ENCODE assay signal across 19 cellular contexts in genomic region chr16:49489686-49490320, GRCh38.
A peak's percentile ranks its signal among the peaks of the same experiment; 100 is the strongest.
DNase-seq lines count a peak whose midpoint lies in the region; ATAC-seq and TF ChIP-seq lines count a peak whose summit lies in the region.
"Had no signal": no experiment of that assay in that cellular context is flagged by ENCODE, and none has a peak within 500 bp of the region (broad histone marks: within the 10 kb centered on the region; RNA-seq: fewer than 3 reads in every experiment).

No MANE protein-coding gene starts in this region.

- TF ChIP-seq CTCF in GM12873 (IDR thresholded peaks at IDR 0.05; ENCODE audit: insufficient read depth, low read depth, low read length, missing control alignments) = peak; percentile 32
- TF ChIP-seq CTCF in OCI-LY1 (IDR thresholded peaks at IDR 0.05; ENCODE audit: low read length) = 0 out of 2 replicates have a peak, but pooled peaks have one; percentile 13
- no peak for TF ChIP-seq CTCF in neural progenitor cell (IDR thresholded peaks at IDR 0.05)
- no peak for TF ChIP-seq CTCF in GM13976 (IDR thresholded peaks at IDR 0.05; ENCODE audit: borderline replicate concordance, control extremely low read depth, extremely low read depth, insufficient read depth, missing control alignments)
- TF ChIP-seq CTCF in PC-3 (conservative IDR thresholded peaks at IDR 0.05; ENCODE audit: low read depth, low read length) = no peak

- H3K9me3 Mint-ChIP-seq in neural progenitor cell (peaks cover 4% of the 10 kb centered on the region), immature natural killer cell (no peaks in the 10 kb centered on the region)
- H3K9me3 Mint-ChIP-seq: activated naive CD4-positive, alpha-beta T cell treated with anti-CD3 and anti-CD28 coated beads, Interleukin-2, amount 50 U/mL, for 24 hours; GM23338 had no signal

- H3K36me3 Mint-ChIP-seq in neural progenitor cell (peaks cover 27% of the 10 kb centered on the region), immature natural killer cell (no peaks in the 10 kb centered on the region)
- H3K36me3 Mint-ChIP-seq: activated naive CD4-positive, alpha-beta T cell treated with anti-CD3 and anti-CD28 coated beads, Interleukin-2, amount 50 U/mL, for 24 hours had no signal

- H3K36me3 ChIP-seq in OCI-LY1 (ENCODE audit: insufficient read depth, low read length) (no peaks in the 10 kb centered on the region), neural progenitor cell (no peaks in the 10 kb centered on the region), PC-3 (ENCODE audit: low read depth, low read length) (no peaks in the 10 kb centered on the region)
- H3K36me3 ChIP-seq: colonic mucosa had no signal

- no peak for ATAC-seq in PC-3
- ATAC-seq: GM23338 had no signal

- H3K27me3 ChIP-seq in OCI-LY1 (ENCODE audit: insufficient read depth, low read length) (no peaks in the 10 kb centered on the region; the same call in 1 of the 2 replicates), neural progenitor cell (no peaks in the 10 kb centered on the region), PC-3 (ENCODE audit: low read length) (0 out of 2 replicates have a peak, but pooled peaks cover 6% of the 10 kb centered on the region)
- H3K27me3 ChIP-seq: BLaER1 treated with 17β-estradiol and CSF1 and Interleukin-3, amounts not matched to agents 10 nM and 100 nM; colonic mucosa had no signal

- H3K4me1 ChIP-seq in OCI-LY1 (ENCODE audit: insufficient read depth, low read length, severe bottlenecking) (peaks cover 6% of the 10 kb centered on the region), neural progenitor cell (peaks cover 16% of the 10 kb centered on the region), PC-3 (ENCODE audit: insufficient read depth, low read length) (no peaks in the 10 kb centered on the region)
- H3K4me1 ChIP-seq: colonic mucosa had no signal

- H4K20me1 ChIP-seq in OCI-LY1 (ENCODE audit: insufficient read depth, low read length) (no peaks in the 10 kb centered on the region), neural progenitor cell (ENCODE audit: low read depth) (peaks cover 16% of the 10 kb centered on the region), PC-3 (ENCODE audit: low read length) (no peaks in the 10 kb centered on the region)
- H4K20me1 ChIP-seq: BLaER1 treated with 17β-estradiol and CSF1 and Interleukin-3, amounts not matched to agents 10 nM and 100 nM had no signal

- H3K4me3 ChIP-seq in OCI-LY1 (ENCODE audit: low read depth, low read length, poor library complexity, severe bottlenecking) (no peak overlapping the region), neural progenitor cell (no peak overlapping the region), PC-3 (ENCODE audit: low read length) (no peak overlapping the region)
- H3K4me3 ChIP-seq: BLaER1 treated with 17β-estradiol and CSF1 and Interleukin-3, amounts not matched to agents 10 nM and 100 nM; colonic mucosa; GM23338 had no signal

- H3K27me3 Mint-ChIP-seq in neural progenitor cell (ENCODE audit: insufficient read depth, low read depth) = peaks cover 4% of the 10 kb centered on the region
- H3K27me3 Mint-ChIP-seq in immature natural killer cell (ENCODE audit: low read depth in 3 of 3) = peaks cover 4 to 5% (median 5%) of the 10 kb centered on the region in 3 donors
- H3K27me3 Mint-ChIP-seq: activated naive CD4-positive, alpha-beta T cell treated with anti-CD3 and anti-CD28 coated beads, Interleukin-2, amount 50 U/mL, for 24 hours had no signal

- H3K4me1 Mint-ChIP-seq in neural progenitor cell (peaks cover 30% of the 10 kb centered on the region), immature natural killer cell (no peaks in the 10 kb centered on the region)

- H3K4me3 Mint-ChIP-seq in neural progenitor cell (peak overlapping the region; percentile 27), immature natural killer cell (no peak overlapping the region)
- H3K4me3 Mint-ChIP-seq: activated naive CD4-positive, alpha-beta T cell treated with anti-CD3 and anti-CD28 coated beads, Interleukin-2, amount 50 U/mL, for 24 hours; GM23338 had no signal

- H2AFZ ChIP-seq in OCI-LY1 (ENCODE audit: low read length) (no peak overlapping the region), neural progenitor cell (replicated peaks) (no peak overlapping the region), PC-3 (ENCODE audit: low read length) (no peak overlapping the region)
- H2AFZ ChIP-seq: GM23338 had no signal

- no peak overlapping the region for H3K27ac Mint-ChIP-seq in neural progenitor cell
- no peak overlapping the region for H3K27ac Mint-ChIP-seq in immature natural killer cell
- H3K27ac Mint-ChIP-seq: activated naive CD4-positive, alpha-beta T cell treated with anti-CD3 and anti-CD28 coated beads, Interleukin-2, amount 50 U/mL, for 24 hours; GM23338 had no signal

- no peak overlapping the region for H3K27ac ChIP-seq in OCI-LY1 (ENCODE audit: low read depth, low read length, poor library complexity, severe bottlenecking)
- H3K27ac ChIP-seq in neural progenitor cell = no peak overlapping the region
- H3K27ac ChIP-seq in PC-3 (ENCODE audit: low read length) = no peak overlapping the region
- H3K27ac ChIP-seq: BLaER1 treated with 17β-estradiol and CSF1 and Interleukin-3, amounts not matched to agents 10 nM and 100 nM; colonic mucosa had no signal

- BruUV-seq in PC-3 (replicated peaks; lab: Mats Ljungman, UMichigan) = no TSS peak

- no peak overlapping the region for H3K4me2 ChIP-seq in OCI-LY1 (ENCODE audit: low read length)
- no peak overlapping the region for H3K4me2 ChIP-seq in neural progenitor cell
- H3K4me2 ChIP-seq in PC-3 (ENCODE audit: low read length) = no peak overlapping the region
- H3K4me2 ChIP-seq: BLaER1 treated with 17β-estradiol and CSF1 and Interleukin-3, amounts not matched to agents 10 nM and 100 nM; GM23338 had no signal

- intact Hi-C loops in PC-3 (cut with micrococcal nuclease) = no loop called here

- H3K9ac ChIP-seq in OCI-LY1 (ENCODE audit: low read length) = no peak overlapping the region
- H3K9ac ChIP-seq in neural progenitor cell = no peak overlapping the region
- no peak overlapping the region for H3K9ac ChIP-seq in PC-3 (ENCODE audit: low read length)
- H3K9ac ChIP-seq: BLaER1 treated with 17β-estradiol and CSF1 and Interleukin-3, amounts not matched to agents 10 nM and 100 nM had no signal

- H3K9me2 ChIP-seq in OCI-LY1 (ENCODE audit: low read depth, low read length) = no peaks in the 10 kb centered on the region
- H3K9me2 ChIP-seq in PC-3 (replicated peaks; ENCODE audit: low read length) = no peaks in the 10 kb centered on the region

- H3K79me2 ChIP-seq in OCI-LY1 (ENCODE audit: insufficient read depth, low read length) = no peaks in the 10 kb centered on the region
- no peaks in the 10 kb centered on the region for H3K79me2 ChIP-seq in neural progenitor cell (ENCODE audit: low read depth)
- H3K79me2 ChIP-seq in PC-3 (ENCODE audit: low read length) = no peaks in the 10 kb centered on the region

- CTCF ChIA-PET in PC-3 (lab: Charles Lee) = no interaction called here

- no peaks in the 10 kb centered on the region for H3K9me3 ChIP-seq in OCI-LY1 (ENCODE audit: low read length)
- no peaks in the 10 kb centered on the region for H3K9me3 ChIP-seq in neural progenitor cell (ENCODE audit: low read depth)
- no peaks in the 10 kb centered on the region for H3K9me3 ChIP-seq in PC-3 (ENCODE audit: low read length)
- H3K9me3 ChIP-seq: BLaER1 treated with 17β-estradiol and CSF1 and Interleukin-3, amounts not matched to agents 10 nM and 100 nM; colonic mucosa had no signal

- in situ Hi-C loops in GM13976 (cut with MboI; ENCODE audit: low sequenced_read_pairs, unreplicated experiment) = no loop called here

- H3F3A ChIP-seq in OCI-LY1 (ENCODE audit: insufficient read depth, low read length) = no peaks in the 10 kb centered on the region
- peaks cover 16% of the 10 kb centered on the region for H3F3A ChIP-seq in neural progenitor cell (ENCODE audit: low read depth)
- no peaks in the 10 kb centered on the region for H3F3A ChIP-seq in PC-3 (ENCODE audit: low read length, unreplicated experiment)

- DNase-seq in NCI-H146 (lab: John Stamatoyannopoulos, UW) (peak; percentile 33), NCI-H146 treated with DMSO at 0.1 percent for 48 hours (lab: John Stamatoyannopoulos, UW; ENCODE audit: unreplicated experiment) (no peak), neural progenitor cell (ENCODE audit: low spot score) (no peak), GM13976 (ENCODE audit: low spot score) (no peak), immature natural killer cell (no peak), PC-3 (no peak)
- DNase-seq: activated CD4-positive, alpha-beta T cell treated with anti-CD3 and anti-CD28 coated beads for 48 hours; colonic mucosa; GF-D8; hypothalamus; kidney; mesenchymal stem cell; NCI-H2029 treated with DMSO at 0.1 percent for 48 hours; NCI-H526 treated with DMSO at 0.1 percent for 48 hours had no signal

- POLR2A ChIA-PET in PC-3 (lab: Charles Lee; ENCODE audit: unreplicated experiment) = no interaction called here

Comparison
In these comparisons a context has a peak if more than half of its experiments do, and no peak if none do; other contexts are left out.
1. CTCF ChIP-seq: peak in GM12873 (single experiment) and OCI-LY1 (single experiment); none in neural progenitor cell (single experiment), GM13976 (single experiment) and PC-3 (single experiment).